In the genomic region with DNA sequence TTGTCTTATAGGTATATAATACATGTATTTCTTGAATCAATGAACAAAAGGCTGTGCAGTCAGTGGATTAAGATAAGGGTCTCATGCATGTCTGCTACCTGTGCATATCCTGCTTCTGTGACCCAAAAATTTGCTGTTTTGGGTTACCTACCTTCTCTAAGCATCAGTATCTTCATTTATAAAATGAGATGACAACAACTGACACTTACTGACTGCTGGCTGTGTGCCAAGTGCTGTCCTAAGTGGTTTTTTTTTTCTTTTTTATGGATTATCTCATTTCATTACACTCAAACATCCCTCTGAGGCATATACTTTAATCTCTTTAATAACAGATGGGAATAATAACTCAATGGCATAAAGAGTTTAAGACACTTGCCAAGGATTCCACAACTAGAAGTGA, we compare ENCODE assay signal across 17 cellular contexts. TPM values are rescaled to one million over a fixed set of nuclear protein-coding genes. Genes with fewer than 3 reads are reported as not detected.
DNase-seq lines count a peak whose midpoint lies in the region; ATAC-seq, FAIRE-seq and TF ChIP-seq lines count a peak whose summit lies in the region.
"Had no signal": no experiment of that assay in that cellular context is flagged by ENCODE, and none has a peak within 500 bp of the region (broad histone marks: within the 10 kb centered on the region; RNA-seq: fewer than 3 reads in every experiment).

No MANE protein-coding gene starts in this region.

- no peak for TF ChIP-seq EP300 in esophagus muscularis mucosa (IDR thresholded peaks at IDR 0.05)

- H3K27me3 Mint-ChIP-seq in activated CD4-positive, alpha-beta T cell treated with anti-CD3 and anti-CD28 coated beads, Interleukin-2, amount 10 ng/mL, durations not matched to agents 24 days and 14 days, result peaks cover 28% of the 10 kb centered on the region

- ATAC-seq in heart left ventricle, result no peak
- ATAC-seq in Right ventricle myocardium inferior, result no peak
- no peak for ATAC-seq in pancreas
- ATAC-seq in GM18517 (IDR thresholded peaks at IDR 0.05; ENCODE audit: unreplicated experiment), result no peak
- ATAC-seq: Panc1, T-helper 17 cell had no signal

- TF ChIP-seq POLR2A in heart left ventricle (IDR thresholded peaks at IDR 0.05) (peak in 1 of 2 donors; percentile 66), esophagus muscularis mucosa (IDR thresholded peaks at IDR 0.05; ENCODE audit: low read depth) (peak; percentile 4)

- DNase-seq in heart left ventricle (no peak), Right ventricle myocardium inferior (ENCODE audit: missing footprints) (no peak), esophagus muscularis mucosa (ENCODE audit: extremely low spot score) (no peak), pancreas (no peak), HUDEP-2 (lab: John Stamatoyannopoulos, UW; ENCODE audit: unreplicated experiment in 76 of 76) (no peak)
- no peak for DNase-seq in activated CD4-positive, alpha-beta T cell treated with anti-CD3 and anti-CD28 coated beads, Interleukin-2, amount 10 ng/mL, durations not matched to agents 24 days and 14 days
- DNase-seq: activated CD4-positive, CD25-positive, alpha-beta regulatory T cell treated with anti-CD3 and anti-CD28 coated beads, Interleukin-2, amount 50 U/mL, for 72 hours; activated naive CD8-positive, alpha-beta T cell treated with anti-CD3 and anti-CD28 coated beads, Interleukin-2, amount 10 ng/mL, durations not matched to agents 7 days and 5 days; GDM1; NCI-H446; retina; stimulated activated CD4-positive, alpha-beta T cell treated with anti-CD3 and anti-CD28 coated beads, Interleukin-4, amount 100 ng/mL, for 1 hour; T-helper 17 cell had no signal

- no peaks in the 10 kb centered on the region for H3K36me3 Mint-ChIP-seq in activated CD4-positive, alpha-beta T cell treated with anti-CD3 and anti-CD28 coated beads, Interleukin-2, amount 10 ng/mL, durations not matched to agents 24 days and 14 days (ENCODE audit: low read depth)
- H3K36me3 Mint-ChIP-seq: activated naive CD8-positive, alpha-beta T cell treated with anti-CD3 and anti-CD28 coated beads, Interleukin-2, amount 10 ng/mL, durations not matched to agents 7 days and 5 days had no signal

- H3K36me3 ChIP-seq in heart left ventricle (peaks cover 6 to 65% (median 56%) of the 10 kb centered on the region in 9 donors), esophagus muscularis mucosa (peaks cover 41 to 71% (median 49%) of the 10 kb centered on the region in 4 donors), pancreas (peaks cover 0 to 65% (median 7%) of the 10 kb centered on the region in 3 donors), urinary bladder (ENCODE audit: insufficient read depth) (peaks cover 3% of the 10 kb centered on the region)

- no peak overlapping the region for H3K27ac Mint-ChIP-seq in activated CD4-positive, alpha-beta T cell treated with anti-CD3 and anti-CD28 coated beads, Interleukin-2, amount 10 ng/mL, durations not matched to agents 24 days and 14 days
- H3K27ac Mint-ChIP-seq: activated naive CD8-positive, alpha-beta T cell treated with anti-CD3 and anti-CD28 coated beads, Interleukin-2, amount 10 ng/mL, durations not matched to agents 7 days and 5 days; T-helper 17 cell had no signal

- H3K27me3 ChIP-seq in heart left ventricle (no peaks in the 10 kb centered on the region), esophagus muscularis mucosa (no peaks in the 10 kb centered on the region), pancreas (no peaks in the 10 kb centered on the region)

- H3K27ac ChIP-seq in heart left ventricle, result peak overlapping the region; percentile 0 to 99 (median 96)
- H3K27ac ChIP-seq in esophagus muscularis mucosa (replicated peaks in 1 of 4), result peak overlapping the region; percentile 93 to 99 (median 96)
- H3K27ac ChIP-seq in pancreas, result peak overlapping the region in 3 of 4 donors; percentile 97 to 98 (median 98)
- H3K27ac ChIP-seq in urinary bladder (ENCODE audit: low read depth), result peak overlapping the region; percentile 59

- H3K4me1 ChIP-seq in heart left ventricle (peaks cover 6 to 79% (median 55%) of the 10 kb centered on the region in 12 donors), esophagus muscularis mucosa (peaks cover 20 to 59% (median 49%) of the 10 kb centered on the region in 4 donors), pancreas (peaks cover 12 to 48% (median 47%) of the 10 kb centered on the region in 3 donors), urinary bladder (ENCODE audit: insufficient read depth) (no peaks in the 10 kb centered on the region)

- H3K4me3 ChIP-seq in heart left ventricle (peak overlapping the region; percentile 70 to 98 (median 84)), esophagus muscularis mucosa (peak overlapping the region; percentile 80 to 97 (median 88)), pancreas (peak overlapping the region in 3 of 4 donors; percentile 5 to 89 (median 39)), urinary bladder (ENCODE audit: low read depth, low read length) (peak overlapping the region; percentile 76)

- no peak for TF ChIP-seq CTCF in heart left ventricle (IDR thresholded peaks at IDR 0.05)
- no peak for TF ChIP-seq CTCF in esophagus muscularis mucosa (IDR thresholded peaks at IDR 0.05)
- no peak for TF ChIP-seq CTCF in pancreas (IDR thresholded peaks at IDR 0.05)

- no peaks in the 10 kb centered on the region for H3K9me3 Mint-ChIP-seq in activated CD4-positive, alpha-beta T cell treated with anti-CD3 and anti-CD28 coated beads, Interleukin-2, amount 10 ng/mL, durations not matched to agents 24 days and 14 days
- H3K9me3 Mint-ChIP-seq: activated naive CD8-positive, alpha-beta T cell treated with anti-CD3 and anti-CD28 coated beads, Interleukin-2, amount 10 ng/mL, durations not matched to agents 7 days and 5 days had no signal

- no peaks in the 10 kb centered on the region for H3K9me3 ChIP-seq in heart left ventricle
- no peaks in the 10 kb centered on the region for H3K9me3 ChIP-seq in esophagus muscularis mucosa
- no peaks in the 10 kb centered on the region for H3K9me3 ChIP-seq in pancreas

- no peak for FAIRE-seq in pancreas (lab: Jason Lieb, UNC)
- FAIRE-seq: HTR-8/SVneo had no signal

- intact Hi-C loops in heart left ventricle (cut with DNase I), result loop anchor here in 1 of 10 donors (5.0 kb wide), 1 partner anchor 88 kb away; no protein-coding TSS in a partner anchor
- intact Hi-C loops in Right ventricle myocardium inferior (cut with DNase I), result no loop called here
- intact Hi-C loops in esophagus muscularis mucosa (cut with DNase I), result no loop called here
- intact Hi-C loops in pancreas (cut with DNase I), result loop anchor here in 1 of 3 donors (10.0 kb wide), 1 partner anchor 49 kb away; no protein-coding TSS in a partner anchor
- intact Hi-C loops in activated CD4-positive, alpha-beta T cell treated with anti-CD3 and anti-CD28 coated beads, Interleukin-2, amount 10 ng/mL, durations not matched to agents 24 days and 14 days (cut with micrococcal nuclease), result no loop called here

- no peaks in the 10 kb centered on the region for H3K4me1 Mint-ChIP-seq in activated CD4-positive, alpha-beta T cell treated with anti-CD3 and anti-CD28 coated beads, Interleukin-2, amount 10 ng/mL, durations not matched to agents 24 days and 14 days
- H3K4me1 Mint-ChIP-seq: T-helper 17 cell had no signal

- H3K4me3 Mint-ChIP-seq in activated CD4-positive, alpha-beta T cell treated with anti-CD3 and anti-CD28 coated beads, Interleukin-2, amount 10 ng/mL, durations not matched to agents 24 days and 14 days, result no peak overlapping the region
- H3K4me3 Mint-ChIP-seq: activated naive CD8-positive, alpha-beta T cell treated with anti-CD3 and anti-CD28 coated beads, Interleukin-2, amount 10 ng/mL, durations not matched to agents 7 days and 5 days; T-helper 17 cell had no signal

RNA-seq across cellular contexts. Expression of gene PDK4, which starts 2.1 kb away (rescaled TPM):
- total RNA-seq in heart left ventricle (1,000 to 10,000 TPM in 2 of 9 donors, 100 to 1,000 TPM in 5, 10 to 100 TPM in 2; 45.6 to 4,362 (median 173) TPM), Right ventricle myocardium inferior (431 TPM), esophagus muscularis mucosa (1,000 to 10,000 TPM in 1 of 4 donors, 100 to 1,000 TPM in 3; 165 to 1,138 (median 371) TPM), pancreas (100 to 1,000 TPM in 1 of 6 donors, 10 to 100 TPM in 5; 20.4 to 679 (median 53.0) TPM), urinary bladder (16.4 TPM)
- polyA plus RNA-seq in heart left ventricle (100 to 1,000 TPM; 116 to 724 TPM), pancreas (10 to 100 TPM; 71.3 to 71.7 TPM), urinary bladder (183 TPM)
- total RNA-seq in activated CD4-positive, alpha-beta T cell treated with anti-CD3 and anti-CD28 coated beads, Interleukin-2, amount 10 ng/mL, durations not matched to agents 24 days and 14 days, result not detected in 2 replicates

Comparison
In these comparisons a context has a peak if more than half of its experiments do, and no peak if none do; other contexts are left out.
1. RNA of gene PDK4, which starts 2.1 kb away (total RNA-seq): 165 to 1,138 TPM in esophagus muscularis mucosa, 431 TPM in Right ventricle myocardium inferior (single experiment), 45.6 to 4,362 TPM in heart left ventricle, 20.4 to 679 TPM in pancreas and 16.4 TPM in urinary bladder (single experiment); not detected in activated CD4-positive, alpha-beta T cell treated with anti-CD3 and anti-CD28 coated beads, Interleukin-2, amount 10 ng/mL, durations not matched to agents 24 days and 14 days; every median in the first group is over 10 times any median in the second.
2. Peak in every context shown above with its lines, with median percentiles within 50 percentile points of each other: H3K27ac ChIP-seq and H3K4me3 ChIP-seq.